In the genomic region with DNA sequence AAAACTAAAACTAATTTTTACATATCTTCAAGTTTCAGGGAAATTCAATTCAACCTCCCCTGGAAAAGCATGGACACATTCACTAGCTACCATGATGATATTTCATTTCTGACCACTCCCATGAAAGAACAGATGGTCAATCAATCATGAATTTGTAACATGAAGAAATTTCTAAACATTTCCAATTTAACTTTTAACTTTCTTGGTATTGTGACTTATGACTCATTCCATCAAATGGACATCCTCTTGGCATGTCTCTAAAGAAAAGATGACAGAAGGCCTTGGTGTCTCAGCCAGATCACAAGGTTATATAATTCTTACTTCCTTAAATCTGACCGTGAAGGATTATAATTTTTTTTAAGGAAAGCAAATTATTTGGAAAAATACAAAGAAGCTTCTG, we compare ENCODE assay signal across 19 cellular contexts. TPM values are rescaled to one million over a fixed set of nuclear protein-coding genes. Genes with fewer than 3 reads are reported as not detected.
DNase-seq lines count a peak whose midpoint lies in the region; ATAC-seq and TF ChIP-seq lines count a peak whose summit lies in the region.
"Had no signal": no experiment of that assay in that cellular context is flagged by ENCODE, and none has a peak within 500 bp of the region (broad histone marks: within the 10 kb centered on the region; RNA-seq: fewer than 3 reads in every experiment).

No MANE protein-coding gene starts in this region.

- TF ChIP-seq CTCF in GM20000 (IDR thresholded peaks at IDR 0.05; ENCODE audit: extremely low read depth, missing control alignments) = no peak

- ATAC-seq in GM19452 (IDR thresholded peaks at IDR 0.05; ENCODE audit: unreplicated experiment) = no peak
- ATAC-seq: HepG2 had no signal

- DNase-seq in LHCN-M2 (ENCODE audit: low read depth) (peak; percentile 64), RPMI7951 (ENCODE audit: low read depth) (peak; percentile 30), foreskin melanocyte (peak; percentile 74), H4 (ENCODE audit: low spot score) (no peak), GM20000 (ENCODE audit: low spot score) (no peak), AG20443 (ENCODE audit: low spot score) (no peak)
- DNase-seq: Caco-2; CD4-positive, CD25-positive, alpha-beta regulatory T cell; DMS153; GDM1; GM23248; HCEC 1CT; KBM-7; NCI-H1092 treated with DMSO at 0.1 percent for 48 hours; NCI-H146; NCI-H2029 treated with DMSO at 0.1 percent for 48 hours; NCI-H2171 treated with DMSO at 0.1 percent for 48 hours had no signal

RNA-seq across cellular contexts. Expression of a gene that starts 10.5 kb away (rescaled TPM):
- total RNA-seq in LHCN-M2 (2014; rRNA removed) = 1.9 and 3.0 TPM in 2 replicates
- polyA plus RNA-seq in LHCN-M2 (2012) = 0.49 TPM
- 0.10 and 0.48 TPM in 2 replicates for total RNA-seq in RPMI7951 (2014; rRNA removed; shearing (Covaris generic))
- 0.72 and 1.4 TPM in 2 replicates for total RNA-seq in H4 (2014; rRNA removed; shearing (Covaris generic))
- total RNA-seq: CD4-positive, CD25-positive, alpha-beta regulatory T cell had no signal

Comparison
In these comparisons a context has a peak if more than half of its experiments do, and no peak if none do; other contexts are left out.
1. DNase-seq: peak in LHCN-M2 (single experiment), RPMI7951 (single experiment) and foreskin melanocyte (single experiment); none in H4 (single experiment), GM20000 (single experiment) and AG20443 (single experiment).